In the genomic region with DNA sequence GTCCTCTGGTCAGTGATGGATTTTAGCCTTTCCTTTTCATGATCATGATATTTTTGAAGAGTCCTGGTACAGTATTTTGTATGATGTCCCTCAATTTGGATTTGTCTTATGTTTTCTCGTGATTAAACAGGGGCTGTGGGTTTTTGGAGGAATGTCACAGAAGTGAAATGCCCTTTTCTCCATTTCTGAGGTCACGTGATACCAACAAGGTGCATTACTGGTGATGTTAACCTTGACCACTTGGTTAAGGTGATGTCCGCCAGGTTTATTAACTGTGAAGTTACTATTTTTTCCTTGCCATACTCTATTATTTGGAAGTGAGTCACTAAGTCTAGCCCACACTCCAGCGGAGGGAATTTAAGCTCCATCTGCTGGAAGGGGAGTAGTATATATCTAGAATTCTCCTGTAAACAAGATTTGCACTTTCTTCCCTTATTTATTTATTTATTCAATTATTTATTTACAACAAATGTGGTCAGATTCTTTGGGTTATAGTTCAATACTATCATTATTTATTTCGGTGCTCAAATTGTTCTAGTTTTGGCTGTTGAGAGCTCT, we compare ENCODE assay signal across 1 cellular context.
TF ChIP-seq lines count a peak whose summit lies in the region.

No MANE protein-coding gene starts in this region.

TF ChIP-seq in H1, 55 proteins besides CTCF, POLR2A, EP300 and RAD21:
- TF ChIP-seq BACH1 (IDR thresholded peaks at IDR 0.05; ENCODE audit: low read length), result no peak
- no peak for TF ChIP-seq CBX5 (IDR thresholded peaks at IDR 0.05; ENCODE audit: low read depth, low read length)
- TF ChIP-seq SAP30 (IDR thresholded peaks at IDR 0.05; ENCODE audit: insufficient read depth, insufficient replicate concordance, low read length), result no peak
- TF ChIP-seq, protein P1, sequence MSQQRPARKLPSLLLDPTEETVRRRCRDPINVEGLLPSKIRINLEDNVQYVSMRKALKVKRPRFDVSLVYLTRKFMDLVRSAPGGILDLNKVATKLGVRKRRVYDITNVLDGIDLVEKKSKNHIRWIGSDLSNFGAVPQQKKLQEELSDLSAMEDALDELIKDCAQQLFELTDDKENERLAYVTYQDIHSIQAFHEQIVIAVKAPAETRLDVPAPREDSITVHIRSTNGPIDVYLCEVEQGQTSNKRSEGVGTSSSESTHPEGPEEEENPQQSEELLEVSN (IDR thresholded peaks at IDR 0.05), result no peak
- TF ChIP-seq RBBP5 (IDR thresholded peaks at IDR 0.05; ENCODE audit: borderline replicate concordance, low read depth, low read length), result no peak
- TF ChIP-seq EZH2 (IDR thresholded peaks at IDR 0.05; ENCODE audit: low read depth, low read length, severe bottlenecking), result no peak
- TF ChIP-seq SP1 (IDR thresholded peaks at IDR 0.05; ENCODE audit: low read depth, low read length), result no peak
- no peak for TF ChIP-seq EGR1 (IDR thresholded peaks at IDR 0.05; ENCODE audit: borderline replicate concordance, low read depth, low read length)
- no peak for TF ChIP-seq PHF8 (conservative IDR thresholded peaks at IDR 0.05; ENCODE audit: low read depth, low read length)
- no peak for TF ChIP-seq CEBPB (IDR thresholded peaks at IDR 0.05; ENCODE audit: low read depth, low read length)
- TF ChIP-seq KDM5A (IDR thresholded peaks at IDR 0.05; ENCODE audit: low read length), result no peak
TF ChIP-seq in H1: peak in this region for 0.
